ENCODE assay signal across 8 cellular contexts in genomic region chr5:138641547-138642298, GRCh38.
DNase-seq lines count a peak whose midpoint lies in the region; ATAC-seq and TF ChIP-seq lines count a peak whose summit lies in the region.

No MANE protein-coding gene starts in this region.

- no peaks in the 10 kb centered on the region for H3K36me3 Mint-ChIP-seq in CD4-positive, alpha-beta T cell (ENCODE audit: low read depth)

- no peak overlapping the region for H3K27ac ChIP-seq in CD4-positive, alpha-beta T cell (ENCODE audit: low read depth, low read length)
- H3K27ac ChIP-seq in ovary (no peak overlapping the region), transverse colon (no peak overlapping the region)

- TF ChIP-seq EP300 in ovary (IDR thresholded peaks at IDR 0.05) (no peak), transverse colon (IDR thresholded peaks at IDR 0.05; ENCODE audit: low read depth) (no peak)

- peak; percentile 62 for ATAC-seq in CD4-positive, alpha-beta T cell (ENCODE audit: poor library complexity)
- no peak for ATAC-seq in HG02973 (IDR thresholded peaks at IDR 0.05; ENCODE audit: unreplicated experiment)

- H3K4me3 ChIP-seq in ovary (no peak overlapping the region), transverse colon (no peak overlapping the region)

- H3K4me1 ChIP-seq in ovary (ENCODE audit: insufficient read depth) (no peaks in the 10 kb centered on the region), transverse colon (no peaks in the 10 kb centered on the region)

- peaks cover 86% of the 10 kb centered on the region for H3K27me3 ChIP-seq in CD4-positive, alpha-beta T cell (ENCODE audit: control insufficient read depth, insufficient read depth, low read length)
- no peaks in the 10 kb centered on the region for H3K27me3 ChIP-seq in ovary
- no peaks in the 10 kb centered on the region for H3K27me3 ChIP-seq in transverse colon

- no peaks in the 10 kb centered on the region for H3K9me3 Mint-ChIP-seq in CD4-positive, alpha-beta T cell

- no peak for TF ChIP-seq POLR2A in ovary (IDR thresholded peaks at IDR 0.05)
- no peak for TF ChIP-seq POLR2A in transverse colon (IDR thresholded peaks at IDR 0.05)

- in situ Hi-C loops in transverse colon (cut with MboI; ENCODE audit: low pct_ligation_motif_present in 1 of 4, low pct_unique_long_range_greater_than_20kb in 1 of 4, low sequenced_read_pairs in 3 of 4) = loop anchor here in 3 of 4 donors (25.0 kb wide), 1 partner anchor 621 kb away; no protein-coding TSS in a partner anchor

- WGBS in ovary, 3 donors = 52 to 72% (median 61%) methylated on average over 18 of the region's 18 CpGs
- WGBS in transverse colon (ENCODE audit: low coverage in 1 of 2), 2 donors = 55 to 60% methylated on average over 1 to 18 of the region's 18 CpGs

- no peak overlapping the region for H3K27ac Mint-ChIP-seq in CD4-positive, alpha-beta T cell

- POLR2A ChIA-PET in CD4-positive, alpha-beta T cell (lab: Charles Lee) = interaction anchor here (0.6 kb wide), 1 partner anchor 86 kb away, joined by 3 read pairs; no protein-coding TSS in a partner anchor

- no peaks in the 10 kb centered on the region for H3K4me1 Mint-ChIP-seq in CD4-positive, alpha-beta T cell (ENCODE audit: low read depth)

- CTCF ChIA-PET in CD4-positive, alpha-beta T cell (lab: Charles Lee) = no interaction called here

- H3K36me3 ChIP-seq in ovary (no peaks in the 10 kb centered on the region), transverse colon (no peaks in the 10 kb centered on the region)

- peak; percentile 35 for TF ChIP-seq CTCF in CD4-positive, alpha-beta T cell (IDR thresholded peaks at IDR 0.05)
- TF ChIP-seq CTCF in ovary (IDR thresholded peaks at IDR 0.05) (no peak), transverse colon (IDR thresholded peaks at IDR 0.05) (peak; percentile 58 to 74 (median 65))

- H3K27me3 Mint-ChIP-seq in CD4-positive, alpha-beta T cell = peaks cover 96% of the 10 kb centered on the region

- intact Hi-C loops in CD4-positive, alpha-beta T cell (cut with DNase I, micrococcal nuclease) = loop anchor here (1.0 to 5.0 kb wide), 2 partner anchors 621 kb away; no protein-coding TSS in a partner anchor
- intact Hi-C loops in ovary (cut with DNase I) = no loop called here
- intact Hi-C loops in transverse colon (cut with DNase I; ENCODE audit: low total_unique reads) = no loop called here

- H3K9me3 ChIP-seq in CD4-positive, alpha-beta T cell (ENCODE audit: control insufficient read depth, low read length) = no peaks in the 10 kb centered on the region
- H3K9me3 ChIP-seq in ovary (no peaks in the 10 kb centered on the region), transverse colon (no peaks in the 10 kb centered on the region)

- no peak overlapping the region for H3K4me3 Mint-ChIP-seq in CD4-positive, alpha-beta T cell

- DNase-seq in CD4-positive, alpha-beta T cell = peak; percentile 36 to 64 (median 57)
- DNase-seq in HT-29 (ENCODE audit: low spot score) (peak; percentile 77), RPMI8226 (peak; percentile 81), globus pallidus (ENCODE audit: low spot score) (peak; percentile 67), ovary (peak in 4 of 5 donors; percentile 27 to 59 (median 44)), transverse colon (peak; percentile 73)
- DNase-seq in activated T-helper 9 cell treated with anti-CD3 and anti-CD28 coated beads, Interleukin-2, amount 50 U/mL, for 16 hours (ENCODE audit: low read depth) = peak; percentile 57

Comparison
In these comparisons a context has a peak if more than half of its experiments do, and no peak if none do; other contexts are left out.
1. CTCF ChIP-seq: peak in CD4-positive, alpha-beta T cell (single experiment) and transverse colon (5 of 5); none in ovary (0 of 3).
2. intact Hi-C loops: an anchor here in CD4-positive, alpha-beta T cell (1.0 to 5.0 kb wide); none called in ovary and transverse colon.
3. Peak in every context shown above with its lines, with median percentiles within 50 percentile points of each other: DNase-seq.